ENCODE assay signal across 18 cellular contexts in genomic region chr2:206614825-206615224, GRCh38. TPM values are rescaled to one million over a fixed set of nuclear protein-coding genes. Genes with fewer than 3 reads are reported as not detected.
DNase-seq lines count a peak whose midpoint lies in the region; ATAC-seq, FAIRE-seq and TF ChIP-seq lines count a peak whose summit lies in the region.
"Had no signal": no experiment of that assay in that cellular context is flagged by ENCODE, and none has a peak within 500 bp of the region (broad histone marks: within the 10 kb centered on the region; RNA-seq: fewer than 3 reads in every experiment).

No MANE protein-coding gene starts in this region.

- WGBS in heart right ventricle, 2 donors = 70 to 75% methylated on average over 5 of the region's 5 CpGs
- WGBS in thyroid gland, 2 donors = 86 to 89% methylated on average over 5 of the region's 5 CpGs

- ATAC-seq in heart right ventricle = peak in 5 of 8 donors; percentile 42 to 67 (median 50)
- ATAC-seq: upper lobe of right lung had no signal

- H3K36me3 ChIP-seq in heart right ventricle = peaks cover 0 to 10% (median 0%) of the 10 kb centered on the region in 9 donors
- H3K36me3 ChIP-seq in thyroid gland = no peaks in the 10 kb centered on the region
- H3K36me3 ChIP-seq in effector memory CD4-positive, alpha-beta T cell (ENCODE audit: control insufficient read depth, insufficient read depth, low read length) = no peaks in the 10 kb centered on the region
- H3K36me3 ChIP-seq: esophagus squamous epithelium, upper lobe of right lung had no signal

- H3K9me3 ChIP-seq in heart right ventricle (no peaks in the 10 kb centered on the region), thyroid gland (no peaks in the 10 kb centered on the region)
- no peaks in the 10 kb centered on the region for H3K9me3 ChIP-seq in effector memory CD4-positive, alpha-beta T cell (ENCODE audit: control insufficient read depth, low read length)
- H3K9me3 ChIP-seq: esophagus squamous epithelium, upper lobe of right lung had no signal

- intact Hi-C loops in heart right ventricle (cut with DNase I) (no loop called here), cardiac septum (cut with DNase I) (no loop called here), thyroid gland (cut with DNase I) (no loop called here)

- DNase-seq in heart right ventricle (no peak), cardiac septum (ENCODE audit: low spot score) (no peak), RKO (ENCODE audit: low spot score) (peak; percentile 55), epithelial cell of esophagus (ENCODE audit: low read depth) (peak; percentile 82), urothelium cell line (ENCODE audit: low spot score) (peak; percentile 67), GM20000 (ENCODE audit: low spot score) (no peak), thyroid gland (no peak)
- no peak for DNase-seq in effector memory CD4-positive, alpha-beta T cell
- DNase-seq: activated CD4-positive, CD25-positive, alpha-beta regulatory T cell treated with anti-CD3 and anti-CD28 coated beads, Interleukin-2, amount 50 U/mL, for 72 hours; DND-41; esophagus squamous epithelium; Kasumi-1; NCI-H2227 treated with DMSO at 0.1 percent for 48 hours; SHP77 treated with DMSO at 0.1 percent for 48 hours; upper lobe of right lung had no signal

- no peak for TF ChIP-seq POLR2A in thyroid gland (IDR thresholded peaks at IDR 0.05)

- peaks cover 0 to 12% (median 0%) of the 10 kb centered on the region in 9 donors for H3K4me1 ChIP-seq in heart right ventricle
- H3K4me1 ChIP-seq in thyroid gland = no peaks in the 10 kb centered on the region
- no peaks in the 10 kb centered on the region for H3K4me1 ChIP-seq in effector memory CD4-positive, alpha-beta T cell (ENCODE audit: control insufficient read depth, insufficient read depth, low read length, poor library complexity, severe bottlenecking)
- H3K4me1 ChIP-seq: upper lobe of right lung had no signal

- FAIRE-seq in urothelium cell line (lab: Jason Lieb, UNC) = no peak

- no peaks in the 10 kb centered on the region for H3K27me3 ChIP-seq in heart right ventricle
- H3K27me3 ChIP-seq in thyroid gland = no peaks in the 10 kb centered on the region
- H3K27me3 ChIP-seq in effector memory CD4-positive, alpha-beta T cell (replicated peaks; ENCODE audit: control insufficient read depth, insufficient read depth, low read length, poor library complexity, severe bottlenecking) = no peaks in the 10 kb centered on the region
- H3K27me3 ChIP-seq: esophagus squamous epithelium, upper lobe of right lung had no signal

- H3K27ac ChIP-seq in heart right ventricle (peak overlapping the region in 4 of 10 donors; percentile 23 to 75 (median 62)), thyroid gland (no peak overlapping the region)
- no peak overlapping the region for H3K27ac ChIP-seq in effector memory CD4-positive, alpha-beta T cell (ENCODE audit: insufficient read depth, low read length, poor library complexity, severe bottlenecking)
- H3K27ac ChIP-seq: esophagus squamous epithelium, upper lobe of right lung had no signal

- TF ChIP-seq CTCF in heart right ventricle (IDR thresholded peaks at IDR 0.05) (no peak), epithelial cell of esophagus (IDR thresholded peaks at IDR 0.05; ENCODE audit: insufficient read depth, low read depth, low read length, missing control alignments) (no peak), GM20000 (IDR thresholded peaks at IDR 0.05; ENCODE audit: extremely low read depth, missing control alignments) (no peak), thyroid gland (IDR thresholded peaks at IDR 0.05) (no peak)

- no peak overlapping the region for H3K4me3 ChIP-seq in heart right ventricle
- no peak overlapping the region for H3K4me3 ChIP-seq in epithelial cell of esophagus (ENCODE audit: low read length)
- no peak overlapping the region for H3K4me3 ChIP-seq in thyroid gland (replicated peaks in 1 of 3)
- no peak overlapping the region for H3K4me3 ChIP-seq in effector memory CD4-positive, alpha-beta T cell (ENCODE audit: insufficient read depth, low read depth, low read length, poor library complexity, severe bottlenecking)
- H3K4me3 ChIP-seq: esophagus squamous epithelium, upper lobe of right lung had no signal

RNA-seq across cellular contexts. Expression of gene FAM237A, which starts 27.5 kb away (rescaled TPM):
- total RNA-seq in heart right ventricle (1 to 10 TPM in 5 of 10 donors, under 1 TPM in 2, not detected in 3; 0.31 to 3.0 (median 2.0) TPM), cardiac septum (1.9 TPM), thyroid gland (not detected)
- polyA plus RNA-seq in heart right ventricle = not detected
- total RNA-seq: esophagus squamous epithelium, kidney epithelial cell, upper lobe of right lung had no signal
- polyA plus RNA-seq: AG04450, neural cell had no signal

Comparison
In these comparisons a context has a peak if more than half of its experiments do, and no peak if none do; other contexts are left out.
1. DNase-seq: peak in RKO (single experiment), epithelial cell of esophagus (single experiment) and urothelium cell line (single experiment); none in heart right ventricle (0 of 2), cardiac septum (single experiment), GM20000 (single experiment), thyroid gland (0 of 2) and effector memory CD4-positive, alpha-beta T cell (0 of 3).